1 cellular context compared by ENCODE assay signal in the genomic region with DNA sequence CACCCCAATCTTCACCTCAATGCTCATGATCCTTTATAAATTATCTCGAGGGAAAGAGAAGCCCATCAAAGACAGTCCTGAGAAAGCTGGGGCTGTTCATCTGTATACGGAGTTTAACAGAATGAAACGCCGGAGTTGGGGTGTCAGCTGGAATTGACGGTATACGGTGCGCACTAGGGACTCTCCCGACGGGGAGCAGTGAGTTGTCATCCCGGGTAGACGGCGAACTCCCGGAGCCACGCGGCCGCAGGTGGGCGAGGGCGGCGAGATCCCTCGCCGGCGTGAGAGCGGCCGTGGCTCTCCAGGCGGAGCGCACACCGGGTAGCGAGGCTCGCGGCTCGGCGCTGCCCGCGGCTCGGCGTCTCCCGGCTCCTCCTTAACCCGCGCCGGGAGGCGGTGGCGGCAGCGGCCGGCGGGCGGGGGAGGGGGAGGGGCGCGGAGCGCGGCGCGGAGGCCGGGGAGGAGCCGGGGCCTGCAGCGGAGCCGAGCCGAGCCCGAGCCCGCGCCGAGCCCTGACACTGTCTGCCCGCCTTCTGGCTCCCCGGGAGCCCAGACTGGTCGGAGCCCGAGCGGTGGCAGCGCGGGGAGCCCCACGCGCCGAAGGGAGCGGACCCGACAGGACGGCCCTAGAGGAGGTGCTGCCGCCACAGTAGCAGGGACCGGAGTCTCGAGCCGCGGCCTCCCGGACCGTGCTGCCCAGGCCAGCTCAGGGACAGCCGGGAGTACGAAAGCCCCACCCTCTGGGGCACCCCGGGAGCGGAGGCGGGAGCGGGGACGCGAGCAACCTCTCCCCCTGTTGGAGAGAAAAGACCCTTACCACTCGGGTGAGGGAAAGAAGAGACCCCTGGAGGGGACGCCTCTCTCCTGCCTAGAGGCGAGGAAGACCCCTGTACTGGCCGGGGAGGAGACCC.
TF ChIP-seq lines count a peak whose summit lies in the region.

A gene (plus strand): TSS at position 475 of the 911 bp plus-strand sequence. CDS start 7,117 bp downstream, outside the sequence.

TF ChIP-seq in HepG2, 621 proteins besides CTCF, POLR2A, EP300 and RAD21 (continued from another document and continues in another):
- TF ChIP-seq, protein P1, sequence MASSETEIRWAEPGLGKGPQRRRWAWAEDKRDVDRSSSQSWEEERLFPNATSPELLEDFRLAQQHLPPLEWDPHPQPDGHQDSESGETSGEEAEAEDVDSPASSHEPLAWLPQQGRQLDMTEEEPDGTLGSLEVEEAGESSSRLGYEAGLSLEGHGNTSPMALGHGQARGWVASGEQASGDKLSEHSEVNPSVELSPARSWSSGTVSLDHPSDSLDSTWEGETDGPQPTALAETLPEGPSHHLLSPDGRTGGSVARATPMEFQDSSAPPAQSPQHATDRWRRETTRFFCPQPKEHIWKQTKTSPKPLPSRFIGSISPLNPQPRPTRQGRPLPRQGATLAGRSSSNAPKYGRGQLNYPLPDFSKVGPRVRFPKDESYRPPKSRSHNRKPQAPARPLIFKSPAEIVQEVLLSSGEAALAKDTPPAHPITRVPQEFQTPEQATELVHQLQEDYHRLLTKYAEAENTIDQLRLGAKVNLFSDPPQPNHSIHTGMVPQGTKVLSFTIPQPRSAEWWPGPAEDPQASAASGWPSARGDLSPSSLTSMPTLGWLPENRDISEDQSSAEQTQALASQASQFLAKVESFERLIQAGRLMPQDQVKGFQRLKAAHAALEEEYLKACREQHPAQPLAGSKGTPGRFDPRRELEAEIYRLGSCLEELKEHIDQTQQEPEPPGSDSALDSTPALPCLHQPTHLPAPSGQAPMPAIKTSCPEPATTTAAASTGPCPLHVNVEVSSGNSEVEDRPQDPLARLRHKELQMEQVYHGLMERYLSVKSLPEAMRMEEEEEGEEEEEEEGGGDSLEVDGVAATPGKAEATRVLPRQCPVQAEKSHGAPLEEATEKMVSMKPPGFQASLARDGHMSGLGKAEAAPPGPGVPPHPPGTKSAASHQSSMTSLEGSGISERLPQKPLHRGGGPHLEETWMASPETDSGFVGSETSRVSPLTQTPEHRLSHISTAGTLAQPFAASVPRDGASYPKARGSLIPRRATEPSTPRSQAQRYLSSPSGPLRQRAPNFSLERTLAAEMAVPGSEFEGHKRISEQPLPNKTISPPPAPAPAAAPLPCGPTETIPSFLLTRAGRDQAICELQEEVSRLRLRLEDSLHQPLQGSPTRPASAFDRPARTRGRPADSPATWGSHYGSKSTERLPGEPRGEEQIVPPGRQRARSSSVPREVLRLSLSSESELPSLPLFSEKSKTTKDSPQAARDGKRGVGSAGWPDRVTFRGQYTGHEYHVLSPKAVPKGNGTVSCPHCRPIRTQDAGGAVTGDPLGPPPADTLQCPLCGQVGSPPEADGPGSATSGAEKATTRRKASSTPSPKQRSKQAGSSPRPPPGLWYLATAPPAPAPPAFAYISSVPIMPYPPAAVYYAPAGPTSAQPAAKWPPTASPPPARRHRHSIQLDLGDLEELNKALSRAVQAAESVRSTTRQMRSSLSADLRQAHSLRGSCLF (CRISPR knock-in tag; IDR thresholded peaks at IDR 0.05; ENCODE audit: borderline replicate concordance), result no peak
- TF ChIP-seq CAMTA2 (CRISPR knock-in tag; IDR thresholded peaks at IDR 0.05; ENCODE audit: borderline replicate concordance) (0 out of 2 replicates have a peak, but pooled peaks have one; percentile 29), CENPT (CRISPR knock-in tag; IDR thresholded peaks at IDR 0.05; ENCODE audit: low read depth) (0 out of 2 replicates have a peak, but pooled peaks have one; percentile 29), SMARCC2 (IDR thresholded peaks at IDR 0.05) (no peak), U2AF2 (IDR thresholded peaks at IDR 0.05; ENCODE audit: low read depth, low read length) (no peak), POLR2AphosphoS2 (IDR thresholded peaks at IDR 0.05; ENCODE audit: low read depth, low read length) (no peak), ZNF563 (CRISPR knock-in tag; IDR thresholded peaks at IDR 0.05) (peak; percentile 60), NFKBIZ (CRISPR knock-in tag; IDR thresholded peaks at IDR 0.05) (no peak), MAZ (IDR thresholded peaks at IDR 0.05; ENCODE audit: borderline replicate concordance, low read depth, low read length) (peak; percentile 21; the same call in 1 of the 2 replicates), MAZ (CRISPR knock-in tag; IDR thresholded peaks at IDR 0.05; ENCODE audit: low read depth) (no peak; the same call in 1 of the 2 replicates), SP5 (CRISPR knock-in tag; IDR thresholded peaks at IDR 0.05; ENCODE audit: borderline replicate concordance, low read depth) (0 out of 2 replicates have a peak, but pooled peaks have one; percentile 7), ZNF451 (CRISPR knock-in tag; IDR thresholded peaks at IDR 0.05) (peak; percentile 58; the same call in 1 of the 2 replicates), ZMYM4 (CRISPR knock-in tag; IDR thresholded peaks at IDR 0.05) (no peak), HOXA3 (CRISPR knock-in tag; IDR thresholded peaks at IDR 0.05) (no peak)
- TF ChIP-seq, protein P2, sequence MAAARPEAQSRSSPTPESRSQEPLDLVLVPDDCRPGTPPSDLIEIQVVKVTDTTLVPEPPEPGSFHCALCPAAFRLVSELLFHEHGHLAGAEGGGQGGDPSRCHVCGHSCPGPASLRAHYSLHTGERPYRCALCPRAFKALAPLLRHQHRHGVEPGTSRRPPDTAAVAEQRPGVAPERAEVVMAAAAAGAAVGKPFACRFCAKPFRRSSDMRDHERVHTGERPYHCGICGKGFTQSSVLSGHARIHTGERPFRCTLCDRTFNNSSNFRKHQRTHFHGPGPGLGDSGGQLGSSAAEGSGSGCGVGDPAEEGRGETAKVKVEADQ (CRISPR knock-in tag; IDR thresholded peaks at IDR 0.05; ENCODE audit: borderline replicate concordance), result no peak
- TF ChIP-seq, protein P3, sequence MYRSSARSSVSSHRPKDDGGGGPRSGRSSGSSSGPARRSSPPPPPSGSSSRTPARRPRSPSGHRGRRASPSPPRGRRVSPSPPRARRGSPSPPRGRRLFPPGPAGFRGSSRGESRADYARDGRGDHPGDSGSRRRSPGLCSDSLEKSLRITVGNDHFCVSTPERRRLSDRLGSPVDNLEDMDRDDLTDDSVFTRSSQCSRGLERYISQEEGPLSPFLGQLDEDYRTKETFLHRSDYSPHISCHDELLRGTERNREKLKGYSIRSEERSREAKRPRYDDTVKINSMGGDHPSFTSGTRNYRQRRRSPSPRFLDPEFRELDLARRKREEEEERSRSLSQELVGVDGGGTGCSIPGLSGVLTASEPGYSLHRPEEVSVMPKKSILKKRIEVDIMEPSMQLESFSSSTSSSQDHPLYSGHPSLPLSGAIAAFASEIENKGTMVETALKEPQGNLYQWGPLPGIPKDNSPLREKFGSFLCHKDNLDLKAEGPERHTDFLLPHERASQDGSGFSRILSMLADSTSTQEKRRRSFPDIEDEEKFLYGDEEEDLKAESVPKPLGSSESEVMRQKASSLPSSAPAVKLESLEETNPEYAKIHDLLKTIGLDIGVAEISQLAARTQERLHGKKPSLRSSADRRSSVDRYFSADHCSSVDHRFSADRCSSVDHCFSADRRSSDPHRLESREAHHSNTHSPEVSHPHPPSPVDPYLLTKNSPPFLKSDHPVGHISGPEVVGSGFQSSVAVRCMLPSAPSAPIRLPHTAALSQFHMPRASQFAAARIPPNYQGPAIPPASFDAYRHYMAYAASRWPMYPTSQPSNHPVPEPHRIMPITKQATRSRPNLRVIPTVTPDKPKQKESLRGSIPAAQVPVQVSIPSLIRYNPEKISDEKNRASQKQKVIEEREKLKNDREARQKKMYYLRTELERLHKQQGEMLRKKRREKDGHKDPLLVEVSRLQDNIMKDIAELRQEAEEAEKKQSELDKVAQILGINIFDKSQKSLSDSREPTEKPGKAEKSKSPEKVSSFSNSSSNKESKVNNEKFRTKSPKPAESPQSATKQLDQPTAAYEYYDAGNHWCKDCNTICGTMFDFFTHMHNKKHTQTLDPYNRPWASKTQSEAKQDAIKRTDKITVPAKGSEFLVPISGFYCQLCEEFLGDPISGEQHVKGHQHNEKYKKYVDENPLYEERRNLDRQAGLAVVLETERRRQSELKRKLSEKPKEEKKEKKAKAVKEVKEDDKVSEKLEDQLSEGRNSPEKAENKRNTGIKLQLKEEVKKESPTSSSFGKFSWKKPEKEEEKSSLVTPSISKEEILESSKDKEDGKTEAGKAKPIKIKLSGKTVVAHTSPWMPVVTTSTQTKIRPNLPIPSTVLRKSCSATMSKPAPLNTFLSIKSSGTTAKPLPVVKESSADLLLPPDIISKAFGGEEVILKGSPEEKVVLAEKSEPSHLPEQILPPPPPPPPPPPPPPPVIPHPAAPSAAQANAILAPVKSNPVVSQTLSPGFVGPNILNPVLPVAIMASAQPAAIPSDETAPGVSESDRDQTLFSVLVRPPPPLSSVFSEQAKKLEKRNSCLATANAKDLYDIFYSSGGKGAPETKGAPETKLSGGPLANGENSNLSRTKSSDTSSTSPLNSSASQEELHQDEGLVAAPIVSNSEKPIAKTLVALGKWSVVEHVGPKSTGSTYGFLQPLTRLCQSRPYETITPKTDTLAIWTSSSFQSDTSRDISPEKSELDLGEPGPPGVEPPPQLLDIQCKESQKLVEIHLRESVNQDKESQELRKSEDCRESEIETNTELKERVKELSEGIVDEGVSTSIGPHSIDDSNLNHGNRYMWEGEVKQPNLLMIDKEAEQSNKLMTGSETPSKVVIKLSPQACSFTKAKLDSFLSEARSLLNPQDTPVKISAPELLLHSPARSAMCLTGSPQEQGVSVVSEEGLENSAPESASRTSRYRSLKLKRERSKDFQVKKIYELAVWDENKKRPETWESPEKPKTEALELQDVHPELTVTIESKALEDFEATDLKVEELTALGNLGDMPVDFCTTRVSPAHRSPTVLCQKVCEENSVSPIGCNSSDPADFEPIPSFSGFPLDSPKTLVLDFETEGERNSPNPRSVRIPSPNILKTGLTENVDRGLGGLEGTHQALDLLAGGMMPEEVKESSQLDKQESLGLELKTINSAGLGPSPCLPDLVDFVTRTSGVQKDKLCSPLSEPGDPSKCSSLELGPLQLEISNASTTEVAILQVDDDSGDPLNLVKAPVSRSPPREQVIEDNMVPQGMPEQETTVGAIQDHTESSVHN (CRISPR knock-in tag; IDR thresholded peaks at IDR 0.05), result peak; percentile 55; the same call in 1 of the 2 replicates
- TF ChIP-seq, protein P4, sequence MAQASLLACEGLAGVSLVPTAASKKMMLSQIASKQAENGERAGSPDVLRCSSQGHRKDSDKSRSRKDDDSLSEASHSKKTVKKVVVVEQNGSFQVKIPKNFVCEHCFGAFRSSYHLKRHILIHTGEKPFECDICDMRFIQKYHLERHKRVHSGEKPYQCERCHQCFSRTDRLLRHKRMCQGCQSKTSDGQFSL (CRISPR knock-in tag; IDR thresholded peaks at IDR 0.05), result 0 out of 2 replicates have a peak, but pooled peaks have one; percentile 27
- TF ChIP-seq, protein P5, sequence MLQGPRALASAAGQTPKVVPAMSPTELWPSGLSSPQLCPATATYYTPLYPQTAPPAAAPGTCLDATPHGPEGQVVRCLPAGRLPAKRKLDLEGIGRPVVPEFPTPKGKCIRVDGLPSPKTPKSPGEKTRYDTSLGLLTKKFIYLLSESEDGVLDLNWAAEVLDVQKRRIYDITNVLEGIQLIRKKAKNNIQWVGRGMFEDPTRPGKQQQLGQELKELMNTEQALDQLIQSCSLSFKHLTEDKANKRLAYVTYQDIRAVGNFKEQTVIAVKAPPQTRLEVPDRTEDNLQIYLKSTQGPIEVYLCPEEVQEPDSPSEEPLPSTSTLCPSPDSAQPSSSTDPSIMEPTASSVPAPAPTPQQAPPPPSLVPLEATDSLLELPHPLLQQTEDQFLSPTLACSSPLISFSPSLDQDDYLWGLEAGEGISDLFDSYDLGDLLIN (CRISPR knock-in tag; IDR thresholded peaks at IDR 0.05; ENCODE audit: borderline replicate concordance), result no peak
- TF ChIP-seq, protein P6, sequence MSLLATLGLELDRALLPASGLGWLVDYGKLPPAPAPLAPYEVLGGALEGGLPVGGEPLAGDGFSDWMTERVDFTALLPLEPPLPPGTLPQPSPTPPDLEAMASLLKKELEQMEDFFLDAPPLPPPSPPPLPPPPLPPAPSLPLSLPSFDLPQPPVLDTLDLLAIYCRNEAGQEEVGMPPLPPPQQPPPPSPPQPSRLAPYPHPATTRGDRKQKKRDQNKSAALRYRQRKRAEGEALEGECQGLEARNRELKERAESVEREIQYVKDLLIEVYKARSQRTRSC (CRISPR knock-in tag; IDR thresholded peaks at IDR 0.05; ENCODE audit: low read depth), result peak; percentile 61; the same call in 1 of the 2 replicates
- TF ChIP-seq, protein P7, sequence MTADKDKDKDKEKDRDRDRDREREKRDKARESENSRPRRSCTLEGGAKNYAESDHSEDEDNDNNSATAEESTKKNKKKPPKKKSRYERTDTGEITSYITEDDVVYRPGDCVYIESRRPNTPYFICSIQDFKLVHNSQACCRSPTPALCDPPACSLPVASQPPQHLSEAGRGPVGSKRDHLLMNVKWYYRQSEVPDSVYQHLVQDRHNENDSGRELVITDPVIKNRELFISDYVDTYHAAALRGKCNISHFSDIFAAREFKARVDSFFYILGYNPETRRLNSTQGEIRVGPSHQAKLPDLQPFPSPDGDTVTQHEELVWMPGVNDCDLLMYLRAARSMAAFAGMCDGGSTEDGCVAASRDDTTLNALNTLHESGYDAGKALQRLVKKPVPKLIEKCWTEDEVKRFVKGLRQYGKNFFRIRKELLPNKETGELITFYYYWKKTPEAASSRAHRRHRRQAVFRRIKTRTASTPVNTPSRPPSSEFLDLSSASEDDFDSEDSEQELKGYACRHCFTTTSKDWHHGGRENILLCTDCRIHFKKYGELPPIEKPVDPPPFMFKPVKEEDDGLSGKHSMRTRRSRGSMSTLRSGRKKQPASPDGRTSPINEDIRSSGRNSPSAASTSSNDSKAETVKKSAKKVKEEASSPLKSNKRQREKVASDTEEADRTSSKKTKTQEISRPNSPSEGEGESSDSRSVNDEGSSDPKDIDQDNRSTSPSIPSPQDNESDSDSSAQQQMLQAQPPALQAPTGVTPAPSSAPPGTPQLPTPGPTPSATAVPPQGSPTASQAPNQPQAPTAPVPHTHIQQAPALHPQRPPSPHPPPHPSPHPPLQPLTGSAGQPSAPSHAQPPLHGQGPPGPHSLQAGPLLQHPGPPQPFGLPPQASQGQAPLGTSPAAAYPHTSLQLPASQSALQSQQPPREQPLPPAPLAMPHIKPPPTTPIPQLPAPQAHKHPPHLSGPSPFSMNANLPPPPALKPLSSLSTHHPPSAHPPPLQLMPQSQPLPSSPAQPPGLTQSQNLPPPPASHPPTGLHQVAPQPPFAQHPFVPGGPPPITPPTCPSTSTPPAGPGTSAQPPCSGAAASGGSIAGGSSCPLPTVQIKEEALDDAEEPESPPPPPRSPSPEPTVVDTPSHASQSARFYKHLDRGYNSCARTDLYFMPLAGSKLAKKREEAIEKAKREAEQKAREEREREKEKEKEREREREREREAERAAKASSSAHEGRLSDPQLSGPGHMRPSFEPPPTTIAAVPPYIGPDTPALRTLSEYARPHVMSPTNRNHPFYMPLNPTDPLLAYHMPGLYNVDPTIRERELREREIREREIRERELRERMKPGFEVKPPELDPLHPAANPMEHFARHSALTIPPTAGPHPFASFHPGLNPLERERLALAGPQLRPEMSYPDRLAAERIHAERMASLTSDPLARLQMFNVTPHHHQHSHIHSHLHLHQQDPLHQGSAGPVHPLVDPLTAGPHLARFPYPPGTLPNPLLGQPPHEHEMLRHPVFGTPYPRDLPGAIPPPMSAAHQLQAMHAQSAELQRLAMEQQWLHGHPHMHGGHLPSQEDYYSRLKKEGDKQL (CRISPR knock-in tag; IDR thresholded peaks at IDR 0.05; ENCODE audit: low read depth), result no peak
- TF ChIP-seq, protein P8, sequence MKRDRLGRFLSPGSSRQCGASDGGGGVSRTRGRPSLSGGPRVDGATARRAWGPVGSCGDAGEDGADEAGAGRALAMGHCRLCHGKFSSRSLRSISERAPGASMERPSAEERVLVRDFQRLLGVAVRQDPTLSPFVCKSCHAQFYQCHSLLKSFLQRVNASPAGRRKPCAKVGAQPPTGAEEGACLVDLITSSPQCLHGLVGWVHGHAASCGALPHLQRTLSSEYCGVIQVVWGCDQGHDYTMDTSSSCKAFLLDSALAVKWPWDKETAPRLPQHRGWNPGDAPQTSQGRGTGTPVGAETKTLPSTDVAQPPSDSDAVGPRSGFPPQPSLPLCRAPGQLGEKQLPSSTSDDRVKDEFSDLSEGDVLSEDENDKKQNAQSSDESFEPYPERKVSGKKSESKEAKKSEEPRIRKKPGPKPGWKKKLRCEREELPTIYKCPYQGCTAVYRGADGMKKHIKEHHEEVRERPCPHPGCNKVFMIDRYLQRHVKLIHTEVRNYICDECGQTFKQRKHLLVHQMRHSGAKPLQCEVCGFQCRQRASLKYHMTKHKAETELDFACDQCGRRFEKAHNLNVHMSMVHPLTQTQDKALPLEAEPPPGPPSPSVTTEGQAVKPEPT (CRISPR knock-in tag; IDR thresholded peaks at IDR 0.05; ENCODE audit: low read depth), result peak; percentile 100
